10 cellular contexts compared by ENCODE assay signal in genomic region chr2:205858781-205859478, GRCh38.
DNase-seq lines count a peak whose midpoint lies in the region; ATAC-seq, FAIRE-seq and TF ChIP-seq lines count a peak whose summit lies in the region.
"Had no signal": no experiment of that assay in that cellular context is flagged by ENCODE, and none has a peak within 500 bp of the region (broad histone marks: within the 10 kb centered on the region; RNA-seq: fewer than 3 reads in every experiment).

No MANE protein-coding gene starts in this region.

- no peaks in the 10 kb centered on the region for H3K36me3 ChIP-seq in psoas muscle (ENCODE audit: insufficient read depth in 1 of 2, low read depth in 1 of 2)

- ATAC-seq in HG03432 (IDR thresholded peaks at IDR 0.05; ENCODE audit: unreplicated experiment): peak; percentile 58
- peak; percentile 64 to 74 (median 69) for ATAC-seq in psoas muscle
- ATAC-seq: activated CD4-positive, CD25-positive, alpha-beta regulatory T cell treated with anti-CD3 and anti-CD28 coated beads, Interleukin-2, amount 50 U/mL, for 24 hours had no signal

- no peak overlapping the region for H3K4me3 ChIP-seq in epithelial cell of proximal tubule (ENCODE audit: low read depth, low read length)
- H3K4me3 ChIP-seq in psoas muscle: peak overlapping the region; percentile 34

- DNase-seq in GM12892 (ENCODE audit: insufficient read length) (no peak), epithelial cell of proximal tubule (ENCODE audit: low read depth) (peak; percentile 42), psoas muscle (no peak), activated T-cell treated with anti-CD3 and anti-CD28 coated beads for 4 hours (no peak), GM19240 (ENCODE audit: insufficient read length, low spot score) (no peak), DMS153 (lab: John Stamatoyannopoulos, UW) (no peak), NCI-H345 (lab: John Stamatoyannopoulos, UW) (no peak)
- DNase-seq: NCI-H526 treated with DMSO at 0.1 percent for 48 hours had no signal

- WGBS in psoas muscle, 3 donors: 25 to 31% (median 25%) methylated on average over 16 of the region's 16 CpGs

- intact Hi-C loops in psoas muscle (cut with DNase I): no loop called here

- FAIRE-seq in GM12892 (lab: Jason Lieb, UNC): peak; percentile 51

- H3K9me3 ChIP-seq in psoas muscle: no peaks in the 10 kb centered on the region

- H3K4me1 ChIP-seq in psoas muscle: peaks cover 7% of the 10 kb centered on the region

- no peak for TF ChIP-seq POLR2A in GM12892 (IDR thresholded peaks at IDR 0.05; ENCODE audit: low read depth, low read length)

- H3K27me3 ChIP-seq in psoas muscle (ENCODE audit: insufficient read depth in 3 of 3, low read length in 2 of 3): peaks cover 0 to 4% (median 0%) of the 10 kb centered on the region in 3 donors

- no peak overlapping the region for H3K27ac ChIP-seq in psoas muscle

- peak; percentile 30 for TF ChIP-seq CTCF in epithelial cell of proximal tubule (conservative IDR thresholded peaks at IDR 0.05; ENCODE audit: low read depth, low read length)
- TF ChIP-seq CTCF in psoas muscle (IDR thresholded peaks at IDR 0.05): no peak
